In genomic region chr1:240693844-240694243, GRCh38 we compare ENCODE assay signal across 1 cellular context.
TF ChIP-seq lines count a peak whose summit lies in the region.

No MANE protein-coding gene starts in this region.

TF ChIP-seq in HepG2, 621 proteins besides CTCF, POLR2A, EP300 and RAD21 (continued from another document):
- no peak for TF ChIP-seq ATF6 (CRISPR knock-in tag; conservative IDR thresholded peaks at IDR 0.05)
- no peak for TF ChIP-seq AHDC1 (CRISPR knock-in tag; IDR thresholded peaks at IDR 0.05; ENCODE audit: borderline replicate concordance)
